13 cellular contexts compared by ENCODE assay signal in genomic region chr1:15181564-15181963, GRCh38. TPM values are rescaled to one million over a fixed set of nuclear protein-coding genes. Genes with fewer than 3 reads are reported as not detected.
DNase-seq lines count a peak whose midpoint lies in the region; TF ChIP-seq lines count a peak whose summit lies in the region.
"Had no signal": no experiment of that assay in that cellular context is flagged by ENCODE, and none has a peak within 500 bp of the region (broad histone marks: within the 10 kb centered on the region; RNA-seq: fewer than 3 reads in every experiment).

No MANE protein-coding gene starts in this region.

- TF ChIP-seq CTCF in transverse colon (IDR thresholded peaks at IDR 0.05): no peak

- H3K27ac ChIP-seq in epithelial cell of prostate: peak overlapping the region; percentile 3
- H3K27ac ChIP-seq in transverse colon: peak overlapping the region; percentile 25 to 78 (median 36)
- H3K27ac ChIP-seq: SK-N-MC had no signal

- DNase-seq in NCI-H748 (lab: John Stamatoyannopoulos, UW; ENCODE audit: unreplicated experiment) (peak; percentile 79), NCI-H748 treated with DMSO at 0.1 percent for 48 hours (lab: John Stamatoyannopoulos, UW) (no peak), NCI-H2029 treated with DMSO at 0.1 percent for 48 hours (lab: John Stamatoyannopoulos, UW) (peak; percentile 91), epithelial cell of prostate (ENCODE audit: low read depth, low spot score) (no peak), transverse colon (no peak), NCI-H226 (no peak), NK-92 (lab: John Stamatoyannopoulos, UW; ENCODE audit: unreplicated experiment) (no peak), inferior parietal cortex (ENCODE audit: extremely low spot score) (no peak)
- DNase-seq: DMS 273 treated with DMSO at 0.1 percent for 48 hours, HCEC 1CT, NCI-H1930, NCI-H2227 treated with DMSO at 0.1 percent for 48 hours had no signal

- TF ChIP-seq POLR2A in transverse colon (IDR thresholded peaks at IDR 0.05): no peak

- intact Hi-C loops in transverse colon (cut with DNase I; ENCODE audit: low total_unique reads): no loop called here

- H3K36me3 ChIP-seq in transverse colon: no peaks in the 10 kb centered on the region

- in situ Hi-C loops in transverse colon (cut with MboI; ENCODE audit: low pct_ligation_motif_present in 1 of 4, low pct_unique_long_range_greater_than_20kb in 1 of 4, low sequenced_read_pairs in 3 of 4): no loop called here

- H3K4me3 ChIP-seq in transverse colon: no peak overlapping the region
- H3K4me3 ChIP-seq: SK-N-MC had no signal

- peaks cover under 1 to 59% (median 24%) of the 10 kb centered on the region in 4 donors for H3K4me1 ChIP-seq in transverse colon

- H3K27me3 ChIP-seq in transverse colon: no peaks in the 10 kb centered on the region

- H3K9me3 ChIP-seq in transverse colon: no peaks in the 10 kb centered on the region

- 49 to 56% methylated on average over 7 to 10 of the region's 10 CpGs for WGBS in transverse colon (ENCODE audit: low coverage in 1 of 2), 2 donors

- TF ChIP-seq EP300 in transverse colon (IDR thresholded peaks at IDR 0.05; ENCODE audit: low read depth): no peak

RNA-seq across cellular contexts. Expression of gene TMEM51, which starts 28.0 kb away (rescaled TPM):
- total RNA-seq in transverse colon: 10 to 100 TPM; 17.7 to 32.9 (median 22.9) TPM

Comparison
In these comparisons a context has a peak if more than half of its experiments do, and no peak if none do; other contexts are left out.
1. DNase-seq: peak in NCI-H748 (single experiment) and NCI-H2029 treated with DMSO at 0.1 percent for 48 hours (single experiment); none in NCI-H748 treated with DMSO at 0.1 percent for 48 hours (single experiment), epithelial cell of prostate (single experiment), transverse colon (single experiment), NCI-H226 (single experiment), NK-92 (single experiment) and inferior parietal cortex (single experiment).